1 cellular context compared by ENCODE assay signal in genomic region chr20:62420846-62421715, GRCh38.
TF ChIP-seq lines count a peak whose summit lies in the region.

No MANE protein-coding gene starts in this region.

TF ChIP-seq in GM12878, 131 proteins besides CTCF, POLR2A, EP300 and RAD21:
- TF ChIP-seq PRDM15 (CRISPR knock-in tag; IDR thresholded peaks at IDR 0.05) = no peak
- TF ChIP-seq USF2 (IDR thresholded peaks at IDR 0.05; ENCODE audit: borderline replicate concordance, low read depth, low read length) = no peak
- TF ChIP-seq E4F1 (IDR thresholded peaks at IDR 0.05; ENCODE audit: borderline replicate concordance, partially characterized antibody) = no peak
- no peak for TF ChIP-seq TCF12 (IDR thresholded peaks at IDR 0.05; ENCODE audit: low read depth, low read length)
- TF ChIP-seq PBX3 (IDR thresholded peaks at IDR 0.05; ENCODE audit: insufficient replicate concordance, low read depth, low read length) = peak; percentile 52
- TF ChIP-seq SRF (IDR thresholded peaks at IDR 0.05; ENCODE audit: low read depth in 2 of 2, low read length in 2 of 2) = no peak
- TF ChIP-seq BMI1 (IDR thresholded peaks at IDR 0.05; ENCODE audit: borderline replicate concordance) = no peak
- peak; percentile 89 for TF ChIP-seq BCL3 (IDR thresholded peaks at IDR 0.05; ENCODE audit: borderline replicate concordance, insufficient read depth, low read depth, low read length, poor library complexity, severe bottlenecking)
- no peak for TF ChIP-seq BHLHE40 (IDR thresholded peaks at IDR 0.05; ENCODE audit: borderline replicate concordance in 1 of 2, low read depth in 2 of 2, low read length in 1 of 2)
- no peak for TF ChIP-seq ESRRA (IDR thresholded peaks at IDR 0.05; ENCODE audit: low read length)
- no peak for TF ChIP-seq FOXK2 (IDR thresholded peaks at IDR 0.05)
- TF ChIP-seq MEF2B (IDR thresholded peaks at IDR 0.05; ENCODE audit: partially characterized antibody, poor library complexity, severe bottlenecking) = no peak
- no peak for TF ChIP-seq ZNF384 (IDR thresholded peaks at IDR 0.05; ENCODE audit: borderline replicate concordance, low read depth, low read length)
- no peak for TF ChIP-seq RUNX3 (IDR thresholded peaks at IDR 0.05; ENCODE audit: low read length)
